11 cellular contexts compared by ENCODE assay signal in genomic region chr9:70954126-70954525, GRCh38.
DNase-seq lines count a peak whose midpoint lies in the region; ATAC-seq and TF ChIP-seq lines count a peak whose summit lies in the region.
"Had no signal": no experiment of that assay in that cellular context is flagged by ENCODE, and none has a peak within 500 bp of the region (broad histone marks: within the 10 kb centered on the region; RNA-seq: fewer than 3 reads in every experiment).

No MANE protein-coding gene starts in this region.

- DNase-seq in HS-5 (ENCODE audit: low read depth) (peak; percentile 92), astrocyte of the spinal cord (ENCODE audit: low read depth, low spot score) (peak; percentile 83), islet precursor cell (peak; percentile 92), NCI-H2107 treated with DMSO at 0.1 percent for 48 hours (lab: John Stamatoyannopoulos, UW; ENCODE audit: unreplicated experiment) (no peak), NCI-H2171 (lab: John Stamatoyannopoulos, UW) (no peak), SIG-M5 (lab: John Stamatoyannopoulos, UW) (no peak)
- DNase-seq: stimulated activated CD4-positive, alpha-beta T cell treated with anti-CD3 and anti-CD28 coated beads, Interleukin-2, amount 100 ng/mL, for 24 hours had no signal

- H3K36me3 ChIP-seq in ACC112 (ENCODE audit: insufficient read depth, low read length), result no peaks in the 10 kb centered on the region
- H3K36me3 ChIP-seq: BLaER1 had no signal

- H3K79me2 ChIP-seq in ACC112 (ENCODE audit: control insufficient read depth, insufficient read depth, low read length, unreplicated experiment), result no peaks in the 10 kb centered on the region

- H3K27me3 ChIP-seq in ACC112 (ENCODE audit: insufficient read depth, low read length), result no peaks in the 10 kb centered on the region
- H3K27me3 ChIP-seq: BLaER1 had no signal

- peak overlapping the region; percentile 40 for H2AFZ ChIP-seq in ACC112 (ENCODE audit: low read length, unreplicated experiment)

- H3K27ac ChIP-seq in ACC112 (ENCODE audit: low read depth, low read length), result peak overlapping the region; percentile 71
- H3K27ac ChIP-seq: BLaER1, epithelial cell of prostate had no signal

- H3K4me3 ChIP-seq in ACC112 (ENCODE audit: low read depth, low read length) (peak overlapping the region; percentile 55), astrocyte of the spinal cord (ENCODE audit: low read depth, low read length) (no peak overlapping the region)
- H3K4me3 ChIP-seq: BLaER1 had no signal

- ATAC-seq in HG03565 (IDR thresholded peaks at IDR 0.05; ENCODE audit: unreplicated experiment), result no peak

- in situ Hi-C loops in astrocyte of the spinal cord (cut with HindIII; ENCODE audit: low sequenced_read_pairs), result no loop called here

- H3K4me1 ChIP-seq in ACC112 (ENCODE audit: control insufficient read depth, insufficient read depth, low read length, unreplicated experiment), result peaks cover 37% of the 10 kb centered on the region

- no peak for TF ChIP-seq CTCF in astrocyte of the spinal cord (IDR thresholded peaks at IDR 0.05; ENCODE audit: low read depth, low read length)

Comparison
In these comparisons a context has a peak if more than half of its experiments do, and no peak if none do; other contexts are left out.
1. DNase-seq: peak in HS-5 (single experiment), astrocyte of the spinal cord (single experiment) and islet precursor cell (single experiment); none in NCI-H2107 treated with DMSO at 0.1 percent for 48 hours (single experiment), NCI-H2171 (single experiment) and SIG-M5 (single experiment).